In the genomic region with DNA sequence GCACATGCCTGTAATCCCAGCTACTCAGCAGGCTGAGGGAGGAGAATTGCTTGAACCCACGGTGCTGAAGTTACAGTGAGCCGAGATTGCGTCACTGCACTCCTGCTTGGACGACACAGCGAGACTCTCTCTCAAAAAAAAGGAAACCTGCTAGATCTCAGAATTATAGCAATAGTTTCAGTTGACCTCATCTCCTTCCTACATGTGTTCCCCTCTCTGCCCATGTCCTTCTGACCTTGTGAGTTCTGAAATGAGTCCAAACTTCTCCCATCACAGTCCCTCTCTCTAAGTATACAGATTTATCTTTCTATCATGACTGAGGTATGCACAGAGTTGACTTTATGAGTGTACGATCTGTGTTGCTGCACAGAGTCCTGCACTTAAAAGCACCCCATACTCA, we compare ENCODE assay signal across 1 cellular context.
TF ChIP-seq lines count a peak whose summit lies in the region.

No MANE protein-coding gene starts in this region.

TF ChIP-seq in GM12878, 131 proteins besides CTCF, POLR2A, EP300 and RAD21 (continues in another document):
- TF ChIP-seq PKNOX1 (IDR thresholded peaks at IDR 0.05): no peak
- no peak for TF ChIP-seq GABPA (IDR thresholded peaks at IDR 0.05; ENCODE audit: low read depth)
- no peak for TF ChIP-seq WRNIP1 (IDR thresholded peaks at IDR 0.05; ENCODE audit: borderline replicate concordance, low read depth, low read length)
- no peak for TF ChIP-seq SMAD1 (IDR thresholded peaks at IDR 0.05; ENCODE audit: low read depth, partially characterized antibody)
- no peak for TF ChIP-seq NR2C1 (IDR thresholded peaks at IDR 0.05)
- peak; percentile 77 for TF ChIP-seq CREM (IDR thresholded peaks at IDR 0.05; ENCODE audit: low read depth)
- TF ChIP-seq PML (IDR thresholded peaks at IDR 0.05; ENCODE audit: low read length): no peak
- TF ChIP-seq RAD51 (IDR thresholded peaks at IDR 0.05): no peak
- no peak for TF ChIP-seq SP1 (IDR thresholded peaks at IDR 0.05; ENCODE audit: low read depth, low read length)
- no peak for TF ChIP-seq FOXM1 (IDR thresholded peaks at IDR 0.05; ENCODE audit: low read depth, low read length)
- no peak for TF ChIP-seq JUND (IDR thresholded peaks at IDR 0.05; ENCODE audit: low read depth, low read length)
- TF ChIP-seq NR2C2 (IDR thresholded peaks at IDR 0.05; ENCODE audit: borderline replicate concordance, control insufficient read depth, insufficient read length, low read depth): no peak
- TF ChIP-seq GATAD2B (conservative IDR thresholded peaks at IDR 0.05; ENCODE audit: low read depth): no peak
- TF ChIP-seq, protein P1, sequence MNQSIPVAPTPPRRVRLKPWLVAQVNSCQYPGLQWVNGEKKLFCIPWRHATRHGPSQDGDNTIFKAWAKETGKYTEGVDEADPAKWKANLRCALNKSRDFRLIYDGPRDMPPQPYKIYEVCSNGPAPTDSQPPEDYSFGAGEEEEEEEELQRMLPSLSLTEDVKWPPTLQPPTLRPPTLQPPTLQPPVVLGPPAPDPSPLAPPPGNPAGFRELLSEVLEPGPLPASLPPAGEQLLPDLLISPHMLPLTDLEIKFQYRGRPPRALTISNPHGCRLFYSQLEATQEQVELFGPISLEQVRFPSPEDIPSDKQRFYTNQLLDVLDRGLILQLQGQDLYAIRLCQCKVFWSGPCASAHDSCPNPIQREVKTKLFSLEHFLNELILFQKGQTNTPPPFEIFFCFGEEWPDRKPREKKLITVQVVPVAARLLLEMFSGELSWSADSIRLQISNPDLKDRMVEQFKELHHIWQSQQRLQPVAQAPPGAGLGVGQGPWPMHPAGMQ (IDR thresholded peaks at IDR 0.05; ENCODE audit: borderline replicate concordance): no peak
- no peak for TF ChIP-seq PAX8 (IDR thresholded peaks at IDR 0.05)
- TF ChIP-seq SKIL (IDR thresholded peaks at IDR 0.05; ENCODE audit: low read depth, poor library complexity, severe bottlenecking): peak; percentile 33
- TF ChIP-seq, protein P2, sequence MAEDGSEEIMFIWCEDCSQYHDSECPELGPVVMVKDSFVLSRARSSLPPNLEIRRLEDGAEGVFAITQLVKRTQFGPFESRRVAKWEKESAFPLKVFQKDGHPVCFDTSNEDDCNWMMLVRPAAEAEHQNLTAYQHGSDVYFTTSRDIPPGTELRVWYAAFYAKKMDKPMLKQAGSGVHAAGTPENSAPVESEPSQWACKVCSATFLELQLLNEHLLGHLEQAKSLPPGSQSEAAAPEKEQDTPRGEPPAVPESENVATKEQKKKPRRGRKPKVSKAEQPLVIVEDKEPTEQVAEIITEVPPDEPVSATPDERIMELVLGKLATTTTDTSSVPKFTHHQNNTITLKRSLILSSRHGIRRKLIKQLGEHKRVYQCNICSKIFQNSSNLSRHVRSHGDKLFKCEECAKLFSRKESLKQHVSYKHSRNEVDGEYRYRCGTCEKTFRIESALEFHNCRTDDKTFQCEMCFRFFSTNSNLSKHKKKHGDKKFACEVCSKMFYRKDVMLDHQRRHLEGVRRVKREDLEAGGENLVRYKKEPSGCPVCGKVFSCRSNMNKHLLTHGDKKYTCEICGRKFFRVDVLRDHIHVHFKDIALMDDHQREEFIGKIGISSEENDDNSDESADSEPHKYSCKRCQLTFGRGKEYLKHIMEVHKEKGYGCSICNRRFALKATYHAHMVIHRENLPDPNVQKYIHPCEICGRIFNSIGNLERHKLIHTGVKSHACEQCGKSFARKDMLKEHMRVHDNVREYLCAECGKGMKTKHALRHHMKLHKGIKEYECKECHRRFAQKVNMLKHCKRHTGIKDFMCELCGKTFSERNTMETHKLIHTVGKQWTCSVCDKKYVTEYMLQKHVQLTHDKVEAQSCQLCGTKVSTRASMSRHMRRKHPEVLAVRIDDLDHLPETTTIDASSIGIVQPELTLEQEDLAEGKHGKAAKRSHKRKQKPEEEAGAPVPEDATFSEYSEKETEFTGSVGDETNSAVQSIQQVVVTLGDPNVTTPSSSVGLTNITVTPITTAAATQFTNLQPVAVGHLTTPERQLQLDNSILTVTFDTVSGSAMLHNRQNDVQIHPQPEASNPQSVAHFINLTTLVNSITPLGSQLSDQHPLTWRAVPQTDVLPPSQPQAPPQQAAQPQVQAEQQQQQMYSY (CRISPR knock-in tag; IDR thresholded peaks at IDR 0.05): no peak
- TF ChIP-seq, protein P3, sequence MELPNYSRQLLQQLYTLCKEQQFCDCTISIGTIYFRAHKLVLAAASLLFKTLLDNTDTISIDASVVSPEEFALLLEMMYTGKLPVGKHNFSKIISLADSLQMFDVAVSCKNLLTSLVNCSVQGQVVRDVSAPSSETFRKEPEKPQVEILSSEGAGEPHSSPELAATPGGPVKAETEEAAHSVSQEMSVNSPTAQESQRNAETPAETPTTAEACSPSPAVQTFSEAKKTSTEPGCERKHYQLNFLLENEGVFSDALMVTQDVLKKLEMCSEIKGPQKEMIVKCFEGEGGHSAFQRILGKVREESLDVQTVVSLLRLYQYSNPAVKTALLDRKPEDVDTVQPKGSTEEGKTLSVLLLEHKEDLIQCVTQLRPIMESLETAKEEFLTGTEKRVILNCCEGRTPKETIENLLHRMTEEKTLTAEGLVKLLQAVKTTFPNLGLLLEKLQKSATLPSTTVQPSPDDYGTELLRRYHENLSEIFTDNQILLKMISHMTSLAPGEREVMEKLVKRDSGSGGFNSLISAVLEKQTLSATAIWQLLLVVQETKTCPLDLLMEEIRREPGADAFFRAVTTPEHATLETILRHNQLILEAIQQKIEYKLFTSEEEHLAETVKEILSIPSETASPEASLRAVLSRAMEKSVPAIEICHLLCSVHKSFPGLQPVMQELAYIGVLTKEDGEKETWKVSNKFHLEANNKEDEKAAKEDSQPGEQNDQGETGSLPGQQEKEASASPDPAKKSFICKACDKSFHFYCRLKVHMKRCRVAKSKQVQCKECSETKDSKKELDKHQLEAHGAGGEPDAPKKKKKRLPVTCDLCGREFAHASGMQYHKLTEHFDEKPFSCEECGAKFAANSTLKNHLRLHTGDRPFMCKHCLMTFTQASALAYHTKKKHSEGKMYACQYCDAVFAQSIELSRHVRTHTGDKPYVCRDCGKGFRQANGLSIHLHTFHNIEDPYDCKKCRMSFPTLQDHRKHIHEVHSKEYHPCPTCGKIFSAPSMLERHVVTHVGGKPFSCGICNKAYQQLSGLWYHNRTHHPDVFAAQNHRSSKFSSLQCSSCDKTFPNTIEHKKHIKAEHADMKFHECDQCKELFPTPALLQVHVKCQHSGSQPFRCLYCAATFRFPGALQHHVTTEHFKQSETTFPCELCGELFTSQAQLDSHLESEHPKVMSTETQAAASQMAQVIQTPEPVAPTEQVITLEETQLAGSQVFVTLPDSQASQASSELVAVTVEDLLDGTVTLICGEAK (IDR thresholded peaks at IDR 0.05; ENCODE audit: borderline replicate concordance): no peak
- TF ChIP-seq NRF1 (conservative IDR thresholded peaks at IDR 0.05; ENCODE audit: low read depth, low read length): no peak
- peak; percentile 53 for TF ChIP-seq ATF7 (IDR thresholded peaks at IDR 0.05; ENCODE audit: low read depth)
- peak; percentile 84; the same call in 1 of the 2 replicates for TF ChIP-seq ESRRA (IDR thresholded peaks at IDR 0.05; ENCODE audit: low read length)
- TF ChIP-seq IRF4 (IDR thresholded peaks at IDR 0.05; ENCODE audit: low read depth, low read length): peak; percentile 69; the same call in 1 of the 2 replicates
- no peak for TF ChIP-seq POLR2AphosphoS2 (IDR thresholded peaks at IDR 0.05; ENCODE audit: low read depth, low read length)
- no peak for TF ChIP-seq SREBF1 (IDR thresholded peaks at IDR 0.05; ENCODE audit: low read length)
- no peak for TF ChIP-seq STAT3 (IDR thresholded peaks at IDR 0.05; ENCODE audit: low read depth, low read length)
- TF ChIP-seq SMARCA5 (IDR thresholded peaks at IDR 0.05): no peak
- peak in 1 of 2 experiments; percentile 87; a peak in 2 of 4 replicates for TF ChIP-seq ETV6 (conservative IDR thresholded peaks at IDR 0.05 in 1 of 2, IDR thresholded peaks at IDR 0.05 in 1 of 2; ENCODE audit: borderline replicate concordance in 1 of 2, low read depth in 1 of 2)
- peak; percentile 68; the same call in 1 of the 2 replicates for TF ChIP-seq NFIC (IDR thresholded peaks at IDR 0.05; ENCODE audit: low read depth, low read length)
- TF ChIP-seq TCF12 (IDR thresholded peaks at IDR 0.05; ENCODE audit: low read depth, low read length): no peak
- TF ChIP-seq HDAC2 (IDR thresholded peaks at IDR 0.05): no peak
- TF ChIP-seq IKZF2 (IDR thresholded peaks at IDR 0.05): peak; percentile 29 to 52; a peak in 3 of 4 replicates
- TF ChIP-seq BRCA1 (IDR thresholded peaks at IDR 0.05; ENCODE audit: low read depth, low read length): no peak
- no peak for TF ChIP-seq TCF3 (IDR thresholded peaks at IDR 0.05; ENCODE audit: borderline replicate concordance, insufficient read depth, low read depth, low read length)
- TF ChIP-seq JUNB (IDR thresholded peaks at IDR 0.05): peak; percentile 86
- TF ChIP-seq MTA2 (IDR thresholded peaks at IDR 0.05; ENCODE audit: low read depth): no peak
- TF ChIP-seq MLLT1 (IDR thresholded peaks at IDR 0.05): no peak
- no peak for TF ChIP-seq SRF (IDR thresholded peaks at IDR 0.05; ENCODE audit: low read depth in 2 of 2, low read length in 2 of 2)
- no peak for TF ChIP-seq E2F8 (IDR thresholded peaks at IDR 0.05; ENCODE audit: low read depth, partially characterized antibody)
- no peak for TF ChIP-seq RB1 (IDR thresholded peaks at IDR 0.05; ENCODE audit: borderline replicate concordance)
- TF ChIP-seq BCL11A (IDR thresholded peaks at IDR 0.05; ENCODE audit: low read depth, low read length): 0 out of 2 replicates have a peak, but pooled peaks have one; percentile 37
- TF ChIP-seq, protein P4, sequence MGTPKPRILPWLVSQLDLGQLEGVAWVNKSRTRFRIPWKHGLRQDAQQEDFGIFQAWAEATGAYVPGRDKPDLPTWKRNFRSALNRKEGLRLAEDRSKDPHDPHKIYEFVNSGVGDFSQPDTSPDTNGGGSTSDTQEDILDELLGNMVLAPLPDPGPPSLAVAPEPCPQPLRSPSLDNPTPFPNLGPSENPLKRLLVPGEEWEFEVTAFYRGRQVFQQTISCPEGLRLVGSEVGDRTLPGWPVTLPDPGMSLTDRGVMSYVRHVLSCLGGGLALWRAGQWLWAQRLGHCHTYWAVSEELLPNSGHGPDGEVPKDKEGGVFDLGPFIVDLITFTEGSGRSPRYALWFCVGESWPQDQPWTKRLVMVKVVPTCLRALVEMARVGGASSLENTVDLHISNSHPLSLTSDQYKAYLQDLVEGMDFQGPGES (IDR thresholded peaks at IDR 0.05): no peak
- no peak for TF ChIP-seq TARDBP (IDR thresholded peaks at IDR 0.05; ENCODE audit: borderline replicate concordance)
